ENCODE assay signal across 8 cellular contexts in the genomic region with DNA sequence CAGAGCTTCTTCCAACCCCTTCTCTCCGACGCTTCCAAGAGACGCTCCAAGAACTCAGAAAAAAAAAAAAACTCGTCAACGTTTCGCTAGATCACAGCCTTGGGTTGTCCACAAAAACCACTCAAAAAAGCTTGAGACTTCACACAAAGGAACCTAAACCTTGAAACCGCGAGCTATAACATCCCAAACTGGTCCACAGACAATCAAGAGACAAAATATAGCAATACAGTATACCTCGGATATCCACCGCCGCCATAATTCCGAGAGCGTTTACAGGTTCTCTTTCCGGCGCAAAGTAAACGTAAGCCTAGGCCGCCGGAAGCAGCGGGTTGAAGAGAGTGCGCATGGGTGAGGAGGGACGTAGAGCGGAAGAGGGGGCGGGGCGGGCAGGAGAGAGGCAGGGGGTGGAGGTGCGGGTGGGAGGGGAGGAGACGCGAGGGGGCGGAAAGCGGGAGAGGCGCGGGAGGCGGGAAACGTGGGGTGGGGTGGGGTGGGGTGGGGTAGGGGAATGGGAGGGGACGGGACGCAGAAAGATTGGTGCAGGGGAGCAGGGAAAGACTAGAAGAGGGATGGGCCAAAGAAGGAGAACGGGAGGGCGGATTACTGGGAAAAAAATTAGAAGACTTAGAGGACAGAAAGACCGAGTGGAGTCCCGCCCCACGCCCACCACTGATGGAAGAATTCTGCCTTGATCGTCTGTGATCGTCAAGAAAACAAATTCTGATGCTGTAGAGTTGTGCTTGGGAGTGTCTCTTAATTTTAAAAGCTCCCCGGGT.
DNase-seq lines count a peak whose midpoint lies in the region; ATAC-seq lines count a peak whose summit lies in the region.

A gene with protein sequence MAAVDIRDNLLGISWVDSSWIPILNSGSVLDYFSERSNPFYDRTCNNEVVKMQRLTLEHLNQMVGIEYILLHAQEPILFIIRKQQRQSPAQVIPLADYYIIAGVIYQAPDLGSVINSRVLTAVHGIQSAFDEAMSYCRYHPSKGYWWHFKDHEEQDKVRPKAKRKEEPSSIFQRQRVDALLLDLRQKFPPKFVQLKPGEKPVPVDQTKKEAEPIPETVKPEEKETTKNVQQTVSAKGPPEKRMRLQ (minus strand): TSS at position 274 of the 776 bp plus-strand sequence. CDS start 18 bp downstream, at position 256.

- peaks cover 17% of the 10 kb centered on the region for H3K36me3 Mint-ChIP-seq in central memory CD8-positive, alpha-beta T cell (ENCODE audit: insufficient read depth)

- H3K27ac Mint-ChIP-seq in central memory CD8-positive, alpha-beta T cell (ENCODE audit: low read depth): peak within 1 kb of the TSS; percentile 99

- peak within 1 kb of the TSS; percentile 100 for H3K4me3 Mint-ChIP-seq in central memory CD8-positive, alpha-beta T cell

- ATAC-seq in GM19025 (IDR thresholded peaks at IDR 0.05; ENCODE audit: low read depth, unreplicated experiment) (peak; percentile 90), HG03354 (IDR thresholded peaks at IDR 0.05; ENCODE audit: poor library complexity, severe bottlenecking, unreplicated experiment) (peak; percentile 95)
- ATAC-seq in central memory CD8-positive, alpha-beta T cell (replicated peaks; ENCODE audit: extremely low read depth, poor library complexity, severe bottlenecking): peak; percentile 98

- no peaks in the 10 kb centered on the region for H3K9me3 Mint-ChIP-seq in central memory CD8-positive, alpha-beta T cell

- H3K27me3 Mint-ChIP-seq in central memory CD8-positive, alpha-beta T cell: no peaks in the 10 kb centered on the region

- peaks cover 30% of the 10 kb centered on the region for H3K4me1 Mint-ChIP-seq in central memory CD8-positive, alpha-beta T cell

- peak; percentile 93 for DNase-seq in AG08396 (ENCODE audit: low spot score)
- peak; percentile 95 for DNase-seq in NCI-H510A (lab: John Stamatoyannopoulos, UW)
- peak; percentile 88 for DNase-seq in activated CD4-positive, CD25-positive, alpha-beta regulatory T cell treated with anti-CD3 and anti-CD28 coated beads, Interleukin-2, amount 50 U/mL, for 72 hours
- DNase-seq in central memory CD8-positive, alpha-beta T cell (ENCODE audit: low spot score in 2 of 2): peak; percentile 80 to 85
- peak; percentile 97 for DNase-seq in islet precursor cell
- DNase-seq in stimulated activated CD4-positive, alpha-beta T cell treated with anti-CD3 and anti-CD28 coated beads, Interleukin-12 subunit alpha, Interleukin-12 subunit beta, amount 100 ng/mL, for 4 hours: peak; percentile 90

Comparison
In these comparisons a context has a peak if more than half of its experiments do, and no peak if none do; other contexts are left out.
1. Peak in every context shown above with its lines: DNase-seq and ATAC-seq.